ENCODE assay signal across 20 cellular contexts in the genomic region with DNA sequence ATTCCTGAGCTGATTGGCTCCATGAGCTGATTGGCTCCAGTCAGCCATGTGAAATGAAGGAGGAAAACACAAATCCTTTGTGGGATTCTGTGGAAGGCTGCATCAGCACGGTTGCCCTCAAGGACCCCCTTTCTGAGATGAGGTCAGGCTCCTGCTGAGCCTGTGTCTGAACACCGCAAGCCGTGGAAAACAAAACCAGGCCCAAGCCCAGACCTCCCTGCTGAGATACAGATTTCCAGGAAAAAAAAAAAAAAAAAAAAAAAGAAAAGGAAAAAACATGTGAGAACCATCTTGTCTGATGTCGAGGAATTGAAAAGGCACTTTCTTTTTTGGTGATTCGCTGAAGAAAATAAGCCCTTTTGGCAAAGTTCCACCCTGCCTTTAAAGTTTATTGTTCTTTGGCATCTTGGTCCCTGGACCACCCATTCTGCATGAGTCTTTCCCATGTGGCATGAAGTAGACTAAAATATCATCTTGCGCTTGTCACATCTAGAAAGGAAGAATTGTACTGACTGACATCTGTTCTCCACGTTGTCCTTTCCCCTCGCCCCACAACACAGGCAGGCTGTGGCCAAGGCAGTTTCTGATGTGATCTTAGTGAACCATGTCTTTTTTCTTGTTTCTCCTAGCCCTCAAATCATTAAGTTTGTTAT.
DNase-seq lines count a peak whose midpoint lies in the region; ATAC-seq, FAIRE-seq and TF ChIP-seq lines count a peak whose summit lies in the region.
"Had no signal": no experiment of that assay in that cellular context is flagged by ENCODE, and none has a peak within 500 bp of the region (broad histone marks: within the 10 kb centered on the region; RNA-seq: fewer than 3 reads in every experiment).

No MANE protein-coding gene starts in this region.

- no peak overlapping the region for H3K14ac ChIP-seq in trophoblast cell (ENCODE audit: low read length)

- H2AFZ ChIP-seq in astrocyte (ENCODE audit: low read depth, low read length) (peak overlapping the region; percentile 39), trophoblast cell (ENCODE audit: insufficient read depth, low read length, poor library complexity) (no peak overlapping the region)

- H3K9me3 ChIP-seq in astrocyte (ENCODE audit: insufficient read depth, low read depth, low read length): no peaks in the 10 kb centered on the region
- no peaks in the 10 kb centered on the region for H3K9me3 ChIP-seq in trophoblast cell (ENCODE audit: insufficient read depth, low read depth, low read length)
- H3K9me3 ChIP-seq: ovary, thyroid gland had no signal

- no peak overlapping the region for H3K4ac ChIP-seq in trophoblast cell (ENCODE audit: low read depth, low read length)

- no peaks in the 10 kb centered on the region for H3K27me3 Mint-ChIP-seq in astrocyte (ENCODE audit: low read depth, unreplicated experiment)

- peaks cover 44% of the 10 kb centered on the region for H3K4me1 Mint-ChIP-seq in astrocyte (ENCODE audit: low read depth, unreplicated experiment)

- H3K79me2 ChIP-seq in astrocyte (ENCODE audit: insufficient read depth, low read length) (no peaks in the 10 kb centered on the region), trophoblast cell (ENCODE audit: control insufficient read depth, insufficient read depth, low read length, poor library complexity) (no peaks in the 10 kb centered on the region)

- H3K23ac ChIP-seq in trophoblast cell (ENCODE audit: low read length): no peak overlapping the region

- no peak overlapping the region for H3K4me3 Mint-ChIP-seq in astrocyte (ENCODE audit: unreplicated experiment)
- H3K4me3 Mint-ChIP-seq: central memory CD8-positive, alpha-beta T cell had no signal

- peaks cover 1% of the 10 kb centered on the region for H3K9me3 Mint-ChIP-seq in astrocyte (ENCODE audit: unreplicated experiment)

- no peak for DNase-seq in astrocyte (ENCODE audit: low read depth)
- peak; percentile 10 for DNase-seq in fibroblast of the aortic adventitia (ENCODE audit: low read depth)
- no peak for DNase-seq in trophoblast cell
- no peak for DNase-seq in activated CD4-positive, alpha-beta T cell treated with anti-CD3 and anti-CD28 coated beads, Interleukin-2, amount 50 U/mL, for 4 hours
- no peak for DNase-seq in NCI-H510A (lab: John Stamatoyannopoulos, UW)
- no peak for DNase-seq in head of caudate nucleus
- DNase-seq: activated CD4-positive, alpha-beta T cell treated with anti-CD3 and anti-CD28 coated beads, Interleukin-2, amount 50 U/mL, for 48 hours; activated T-cell treated with anti-CD3 and anti-CD28 coated beads, Interleukin-2, amount 50 U/mL, for 48 hours; IMR-90; MV-4-11; NCI-H2107; NCI-H748 treated with DMSO at 0.1 percent for 48 hours; ovary had no signal

- H3K9ac ChIP-seq in astrocyte (ENCODE audit: low read length) (no peak overlapping the region), trophoblast cell (ENCODE audit: low read length) (peak overlapping the region; percentile 46)

- H3K36me3 Mint-ChIP-seq in astrocyte (ENCODE audit: low read depth, unreplicated experiment): no peaks in the 10 kb centered on the region

- no peak overlapping the region for H2BK120ac ChIP-seq in trophoblast cell (ENCODE audit: insufficient read depth, low read length, poor library complexity)

- no peak overlapping the region for H2BK12ac ChIP-seq in trophoblast cell (ENCODE audit: low read length)

- H2BK5ac ChIP-seq in trophoblast cell (ENCODE audit: low read depth, low read length, poor library complexity): no peak overlapping the region

- peaks cover 16% of the 10 kb centered on the region for H3K4me1 ChIP-seq in astrocyte (ENCODE audit: insufficient read depth, low read length)
- H3K4me1 ChIP-seq in trophoblast cell (ENCODE audit: control insufficient read depth in 1 of 2, insufficient read depth in 2 of 2, low read length in 2 of 2): no peaks in the 10 kb centered on the region
- H3K4me1 ChIP-seq: thyroid gland had no signal

- TF ChIP-seq CTCF in astrocyte (IDR thresholded peaks at IDR 0.05; ENCODE audit: insufficient read depth, low read depth, low read length) (no peak), fibroblast of the aortic adventitia (IDR thresholded peaks at IDR 0.05; ENCODE audit: insufficient read depth, low read length) (no peak)

- H4K91ac ChIP-seq in trophoblast cell (ENCODE audit: low read depth, low read length): no peak overlapping the region

- H4K20me1 ChIP-seq in astrocyte (ENCODE audit: insufficient read depth, low read length): no peaks in the 10 kb centered on the region

- H3K18ac ChIP-seq in trophoblast cell (ENCODE audit: low read length): no peak overlapping the region

- no peak for FAIRE-seq in astrocyte (lab: Jason Lieb, UNC)
- FAIRE-seq: GM18507, TTC549 had no signal

- H3K27me3 ChIP-seq in astrocyte (ENCODE audit: insufficient read depth, low read length): no peaks in the 10 kb centered on the region
- no peaks in the 10 kb centered on the region for H3K27me3 ChIP-seq in trophoblast cell (ENCODE audit: insufficient read depth, low read length)
- H3K27me3 ChIP-seq: ovary, thyroid gland had no signal

- H2AK5ac ChIP-seq in trophoblast cell (ENCODE audit: low read length): no peak overlapping the region

- no peak overlapping the region for H3K27ac ChIP-seq in astrocyte (ENCODE audit: low read depth, low read length)
- H3K27ac ChIP-seq in trophoblast cell (ENCODE audit: low read depth, low read length): no peak overlapping the region
- H3K27ac ChIP-seq: ovary had no signal

- no peak overlapping the region for H4K8ac ChIP-seq in trophoblast cell (ENCODE audit: low read depth, low read length)

- no peaks in the 10 kb centered on the region for H3K36me3 ChIP-seq in astrocyte (ENCODE audit: insufficient read depth, low read length)
- no peaks in the 10 kb centered on the region for H3K36me3 ChIP-seq in trophoblast cell (ENCODE audit: control insufficient read depth in 1 of 2, insufficient read depth in 2 of 2, low read length in 2 of 2)
- H3K36me3 ChIP-seq: ovary, thyroid gland had no signal

- no peaks in the 10 kb centered on the region for H3K79me1 ChIP-seq in trophoblast cell (ENCODE audit: low read length)

- ATAC-seq in GM19351 (IDR thresholded peaks at IDR 0.05; ENCODE audit: unreplicated experiment): peak; percentile 42
- no peak for ATAC-seq in GM19395 (IDR thresholded peaks at IDR 0.05; ENCODE audit: unreplicated experiment)
- ATAC-seq: Panc1 had no signal

- H3K4me2 ChIP-seq in astrocyte (ENCODE audit: low read length) (peak overlapping the region; percentile 28), trophoblast cell (ENCODE audit: low read length) (no peak overlapping the region)

- H3K4me3 ChIP-seq in astrocyte (ENCODE audit: insufficient read depth, low read depth, low read length): no peak overlapping the region
- no peak overlapping the region for H3K4me3 ChIP-seq in fibroblast of the aortic adventitia (ENCODE audit: low read depth, low read length)
- H3K4me3 ChIP-seq in trophoblast cell (ENCODE audit: low read depth, low read length): no peak overlapping the region
- H3K4me3 ChIP-seq: ovary, thyroid gland had no signal

- no CpG with 5 or more reads among the region's 8 CpGs for WGBS in trophoblast cell (ENCODE audit: extremely low coverage, insufficient coverage, insufficient read length)

- H3K27ac Mint-ChIP-seq in astrocyte (ENCODE audit: unreplicated experiment): peak overlapping the region; percentile 2

- intact Hi-C loops in head of caudate nucleus (cut with DNase I): no loop called here

- no peak overlapping the region for H4K12ac ChIP-seq in trophoblast cell (ENCODE audit: low read depth, low read length)
